In genomic region chr1:221598122-221598521, GRCh38 we compare ENCODE assay signal across 28 cellular contexts.
DNase-seq lines count a peak whose midpoint lies in the region; ATAC-seq and TF ChIP-seq lines count a peak whose summit lies in the region.
"Had no signal": no experiment of that assay in that cellular context is flagged by ENCODE, and none has a peak within 500 bp of the region (broad histone marks: within the 10 kb centered on the region; RNA-seq: fewer than 3 reads in every experiment).

No MANE protein-coding gene starts in this region.

- CTCF ChIA-PET in WTC11 (lab: Charles Lee): no interaction called here

- no peak overlapping the region for H3K4me3 Mint-ChIP-seq in type B pancreatic cell
- H3K4me3 Mint-ChIP-seq in WTC11: no peak overlapping the region
- H3K4me3 Mint-ChIP-seq: CD14-positive monocyte; CD8-positive, alpha-beta memory T cell; GM23338; H9; HFFc6 had no signal

- no peak overlapping the region for H3K27ac Mint-ChIP-seq in type B pancreatic cell
- no peak overlapping the region for H3K27ac Mint-ChIP-seq in WTC11
- H3K27ac Mint-ChIP-seq: CD8-positive, alpha-beta memory T cell; GM23338; H9; HFFc6 had no signal

- no peaks in the 10 kb centered on the region for H3K36me3 Mint-ChIP-seq in type B pancreatic cell
- H3K36me3 Mint-ChIP-seq in WTC11: no peaks in the 10 kb centered on the region
- H3K36me3 Mint-ChIP-seq: CD14-positive monocyte had no signal

- DNase-seq in Ammon's horn (ENCODE audit: low spot score): peak; percentile 80
- peak; percentile 83 for DNase-seq in globus pallidus (ENCODE audit: low spot score)
- peak; percentile 58 for DNase-seq in midbrain (lab: John Stamatoyannopoulos, UW)
- peak in 2 of 49 donors; percentile 2 to 22 for DNase-seq in substantia nigra (lab: John Stamatoyannopoulos, UW)
- no peak for DNase-seq in type B pancreatic cell (ENCODE audit: extremely low spot score, unreplicated experiment)
- no peak for DNase-seq in WTC11 (ENCODE audit: low spot score)
- no peak for DNase-seq in activated CD4-positive, alpha-beta T cell treated with anti-CD3 and anti-CD28 coated beads, Interleukin-2, amount 50 U/mL, for 48 hours
- DNase-seq: BE2C; CD8-positive, alpha-beta memory T cell; DMS 273 treated with DMSO at 0.1 percent for 48 hours; DMS79; EL; GDM1; H9; HFFc6; NCI-H1092; NCI-H1436; NCI-H187; NCI-H524 treated with DMSO at 0.1 percent for 48 hours; NCI-H774; NK-92 treated with Interleukin-12 subunit alpha and Interleukin-12 subunit beta, amount 100 ng/mL, for 24 hours; PC-9; SJCRH30 had no signal

- peaks cover 3% of the 10 kb centered on the region for H3K27me3 Mint-ChIP-seq in type B pancreatic cell
- no peaks in the 10 kb centered on the region for H3K27me3 Mint-ChIP-seq in WTC11 (ENCODE audit: low read depth)

- ATAC-seq in WTC11: no peak
- ATAC-seq: GM12878, GM23338, Right ventricle myocardium inferior had no signal

- H3K4me1 Mint-ChIP-seq in type B pancreatic cell (ENCODE audit: unreplicated experiment) (peaks cover 4% of the 10 kb centered on the region), WTC11 (no peaks in the 10 kb centered on the region)
- H3K4me1 Mint-ChIP-seq: CD14-positive monocyte; CD8-positive, alpha-beta memory T cell; GM23338 had no signal

- peak overlapping the region; percentile 72 for H3K27ac ChIP-seq in substantia nigra (ENCODE audit: low read depth, low read length, poor library complexity, severe bottlenecking)
- H3K27ac ChIP-seq: 22Rv1, PC-9, SJCRH30 had no signal

- POLR2A ChIA-PET in WTC11 (lab: Charles Lee): no interaction called here

- TF ChIP-seq CTCF in type B pancreatic cell (conservative IDR thresholded peaks at IDR 0.05): no peak
- TF ChIP-seq CTCF in WTC11 (IDR thresholded peaks at IDR 0.05): no peak

- no peaks in the 10 kb centered on the region for H3K9me3 Mint-ChIP-seq in type B pancreatic cell
- no peaks in the 10 kb centered on the region; the same call in 1 of the 2 replicates for H3K9me3 Mint-ChIP-seq in WTC11
- H3K9me3 Mint-ChIP-seq: CD8-positive, alpha-beta memory T cell; GM23338; H9; HFFc6 had no signal

TF ChIP-seq in WTC11, 78 proteins besides CTCF, POLR2A, EP300 and RAD21:
- TF ChIP-seq ZNF121 (CRISPR knock-in tag; IDR thresholded peaks at IDR 0.05) (no peak), MXD4 (CRISPR knock-in tag; IDR thresholded peaks at IDR 0.05; ENCODE audit: borderline replicate concordance) (no peak), E2F4 (CRISPR knock-in tag; IDR thresholded peaks at IDR 0.05; ENCODE audit: borderline replicate concordance, low read depth) (no peak), AFF4 (CRISPR knock-in tag; IDR thresholded peaks at IDR 0.05; ENCODE audit: borderline replicate concordance) (no peak), GABPB1 (CRISPR knock-in tag; IDR thresholded peaks at IDR 0.05) (no peak), ZNF317 (CRISPR knock-in tag; IDR thresholded peaks at IDR 0.05; ENCODE audit: borderline replicate concordance, low read depth) (no peak), PRRX2 (CRISPR knock-in tag; IDR thresholded peaks at IDR 0.05) (no peak), ELF4 (CRISPR knock-in tag; IDR thresholded peaks at IDR 0.05; ENCODE audit: low read depth) (no peak), GTF2I (CRISPR knock-in tag; conservative IDR thresholded peaks at IDR 0.05) (no peak)

Comparison
In these comparisons a context has a peak if more than half of its experiments do, and no peak if none do; other contexts are left out.
1. DNase-seq: peak in Ammon's horn (single experiment), globus pallidus (single experiment) and midbrain (single experiment); none in type B pancreatic cell (single experiment), WTC11 (single experiment) and activated CD4-positive, alpha-beta T cell treated with anti-CD3 and anti-CD28 coated beads, Interleukin-2, amount 50 U/mL, for 48 hours (0 of 2).